Comparison of ENCODE assay signal across 24 cellular contexts in genomic region chr15:60419752-60420151, GRCh38. TPM values are rescaled to one million over a fixed set of nuclear protein-coding genes. Genes with fewer than 3 reads are reported as not detected.
DNase-seq lines count a peak whose midpoint lies in the region; ATAC-seq and TF ChIP-seq lines count a peak whose summit lies in the region.
"Had no signal": no experiment of that assay in that cellular context is flagged by ENCODE, and none has a peak within 500 bp of the region (broad histone marks: within the 10 kb centered on the region; RNA-seq: fewer than 3 reads in every experiment).

No MANE protein-coding gene starts in this region.

- H3K4me1 ChIP-seq in left lung (peaks cover 6 to 17% of the 10 kb centered on the region in 2 donors), upper lobe of right lung (peaks cover 10% of the 10 kb centered on the region)

- no peaks in the 10 kb centered on the region for H3K9me3 ChIP-seq in left lung
- H3K9me3 ChIP-seq in upper lobe of right lung, result no peaks in the 10 kb centered on the region
- H3K9me3 ChIP-seq: thyroid gland had no signal

- intact Hi-C loops in left lung (cut with DNase I) (no loop called here), upper lobe of right lung (cut with DNase I) (no loop called here), posterior vena cava (cut with DNase I) (no loop called here)

- DNase-seq in DMS 273 (lab: John Stamatoyannopoulos, UW; ENCODE audit: unreplicated experiment) (peak; percentile 16), DMS 273 treated with DMSO at 0.1 percent for 48 hours (lab: John Stamatoyannopoulos, UW) (no peak), dedifferentiated amniotic fluid mesenchymal stem cell (ENCODE audit: extremely low spot score) (peak; percentile 48), left lung (no peak), upper lobe of right lung (no peak), COLO829 (ENCODE audit: low spot score) (no peak), posterior vena cava (ENCODE audit: low spot score) (no peak)
- DNase-seq: activated CD4-positive, alpha-beta T cell treated with anti-CD3 and anti-CD28 coated beads for 4 hours; activated naive CD4-positive, alpha-beta T cell treated with anti-CD3 and anti-CD28 coated beads, Interleukin-2, amount 10 ng/mL, durations not matched to agents 7 days and 5 days; activated T-cell treated with anti-CD3 and anti-CD28 coated beads, Interleukin-2, amount 50 U/mL, for 4 hours; AML-193; central memory CD4-positive, alpha-beta T cell; glutamatergic neuron; NCI-H1092 treated with DMSO at 0.1 percent for 48 hours; NCI-H2029; NCI-H345; NCI-H774; OCI-M1; SIG-M5; stimulated activated CD4-positive, alpha-beta T cell treated with anti-CD3 and anti-CD28 coated beads, Interleukin-4, amount 100 ng/mL, for 24 hours; stimulated activated naive CD8-positive, alpha-beta T cell treated with anti-CD3 and anti-CD28 coated beads, Interleukin-15, Interleukin-2, amounts not matched to agents 100 U/mL and 50 U/mL, for 24 hours; thyroid gland had no signal

- H3K27ac ChIP-seq in left lung (peak overlapping the region in 1 of 2 donors; percentile 9), upper lobe of right lung (no peak overlapping the region)
- H3K27ac ChIP-seq: 22Rv1, thyroid gland had no signal

- TF ChIP-seq CTCF in left lung (IDR thresholded peaks at IDR 0.05) (no peak), upper lobe of right lung (IDR thresholded peaks at IDR 0.05) (no peak)

- H3K4me3 ChIP-seq in left lung (no peak overlapping the region), upper lobe of right lung (no peak overlapping the region)
- H3K4me3 ChIP-seq: thyroid gland had no signal

- ATAC-seq in left lung (peak; percentile 80), upper lobe of right lung (peak; percentile 68), GM18909 (IDR thresholded peaks at IDR 0.05; ENCODE audit: poor library complexity, unreplicated experiment) (no peak)
- ATAC-seq: activated T-cell treated with anti-CD3 and anti-CD28 coated beads, Interleukin-2, amount 50 U/mL, for 4 hours; stimulated activated naive CD8-positive, alpha-beta T cell treated with anti-CD3 and anti-CD28 coated beads, Interleukin-15, Interleukin-2, amounts not matched to agents 100 U/mL and 50 U/mL, for 24 hours had no signal

- H3K36me3 ChIP-seq in left lung (peaks cover 0 to 7% of the 10 kb centered on the region in 2 donors), upper lobe of right lung (peaks cover 8% of the 10 kb centered on the region)
- H3K36me3 ChIP-seq: thyroid gland had no signal

- no peaks in the 10 kb centered on the region for H3K27me3 ChIP-seq in left lung
- no peaks in the 10 kb centered on the region for H3K27me3 ChIP-seq in upper lobe of right lung
- H3K27me3 ChIP-seq: thyroid gland had no signal

RNA-seq across cellular contexts. Expression of gene ANXA2, which starts 22.0 kb away (rescaled TPM):
- total RNA-seq in left lung, result 1,000 to 10,000 TPM; 1,567 to 1,593 TPM
- total RNA-seq in upper lobe of right lung, result 818 TPM
- total RNA-seq in posterior vena cava, result 1,000 to 10,000 TPM in 1 of 2 donors, 100 to 1,000 TPM in 1; 815 to 1,045 TPM

RNA-seq across cellular contexts. Expression of gene ICE2, which starts 59.2 kb away (rescaled TPM):
- total RNA-seq in left lung (10 to 100 TPM; 35.9 to 45.1 TPM), upper lobe of right lung (49.9 TPM), posterior vena cava (10 to 100 TPM; 42.6 to 43.6 TPM)

Comparison
In these comparisons a context has a peak if more than half of its experiments do, and no peak if none do; other contexts are left out.
1. DNase-seq: peak in DMS 273 (single experiment) and dedifferentiated amniotic fluid mesenchymal stem cell (single experiment); none in DMS 273 treated with DMSO at 0.1 percent for 48 hours (single experiment), left lung (0 of 2), upper lobe of right lung (single experiment), COLO829 (single experiment) and posterior vena cava (single experiment).